In the genomic region with DNA sequence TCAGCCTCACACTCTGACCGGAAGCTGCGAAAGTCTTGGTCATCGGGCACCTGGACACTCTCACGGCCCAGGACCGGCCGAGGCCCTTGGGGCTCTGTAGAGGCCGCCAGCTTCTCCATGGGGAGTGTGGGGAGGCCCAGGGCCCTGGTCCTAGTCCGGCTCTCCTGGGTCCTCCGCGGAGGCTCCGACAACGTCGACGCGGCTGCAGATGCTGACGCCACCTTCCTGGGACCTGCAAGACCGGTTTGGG, we compare ENCODE assay signal across 8 cellular contexts. TPM values are rescaled to one million over a fixed set of nuclear protein-coding genes. Genes with fewer than 3 reads are reported as not detected.
A peak's percentile ranks its signal among the peaks of the same experiment; 100 is the strongest.
DNase-seq lines count a peak whose midpoint lies in the region; ATAC-seq and TF ChIP-seq lines count a peak whose summit lies in the region.

No MANE protein-coding gene starts in this region.

- no peaks in the 10 kb centered on the region for H3K36me3 ChIP-seq in subcutaneous abdominal adipose tissue (ENCODE audit: control insufficient read depth in 5 of 5, insufficient read depth in 5 of 5, low read length in 5 of 5)

- DNase-seq in NCI-H748 (lab: John Stamatoyannopoulos, UW; ENCODE audit: unreplicated experiment) = peak; percentile 76
- DNase-seq in NCI-H748 treated with DMSO at 0.1 percent for 48 hours (lab: John Stamatoyannopoulos, UW) = no peak
- DNase-seq in activated CD8-positive, alpha-beta T cell treated with anti-CD3 and anti-CD28 coated beads for 36 hours = no peak
- peak; percentile 68 for DNase-seq in iPS-NIHi11 (ENCODE audit: low spot score)
- DNase-seq in omental fat pad (ENCODE audit: low spot score) = no peak
- no peak for DNase-seq in NCI-H1436 (lab: John Stamatoyannopoulos, UW)

- H3K27me3 ChIP-seq in subcutaneous abdominal adipose tissue (ENCODE audit: control insufficient read depth in 5 of 5, insufficient read depth in 4 of 5, low read length in 5 of 5) = peaks cover 0 to 2% (median 0%) of the 10 kb centered on the region in 5 donors

- POLR2A ChIA-PET in activated CD8-positive, alpha-beta T cell treated with anti-CD3 and anti-CD28 coated beads for 36 hours (lab: Charles Lee) = interaction anchor here (0.6 to 1.4 kb wide), 4 partner anchors 12 to 56 kb away, joined by 3 to 6 read pairs (median 3); no protein-coding TSS in a partner anchor

- H3K9me3 ChIP-seq in subcutaneous abdominal adipose tissue (ENCODE audit: control insufficient read depth in 5 of 5, low read length in 5 of 5) = no peaks in the 10 kb centered on the region

- peak overlapping the region; percentile 64 for H3K4me3 Mint-ChIP-seq in activated CD8-positive, alpha-beta T cell treated with anti-CD3 and anti-CD28 coated beads for 36 hours

- H3K27me3 Mint-ChIP-seq in activated CD8-positive, alpha-beta T cell treated with anti-CD3 and anti-CD28 coated beads for 36 hours = no peaks in the 10 kb centered on the region

- intact Hi-C loops in activated CD8-positive, alpha-beta T cell treated with anti-CD3 and anti-CD28 coated beads for 36 hours (cut with micrococcal nuclease) = no loop called here

- H3K9me3 Mint-ChIP-seq in activated CD8-positive, alpha-beta T cell treated with anti-CD3 and anti-CD28 coated beads for 36 hours = no peaks in the 10 kb centered on the region

- no peaks in the 10 kb centered on the region for H3K36me3 Mint-ChIP-seq in activated CD8-positive, alpha-beta T cell treated with anti-CD3 and anti-CD28 coated beads for 36 hours (ENCODE audit: low read depth)

- H3K27ac ChIP-seq in subcutaneous abdominal adipose tissue (ENCODE audit: low read depth, low read length) = no peak overlapping the region

- H3K9ac ChIP-seq in subcutaneous abdominal adipose tissue (ENCODE audit: low read length in 5 of 5) = peak overlapping the region in 4 of 5 donors; percentile 2 to 54 (median 50)

- peak; percentile 4 for ATAC-seq in activated CD8-positive, alpha-beta T cell treated with anti-CD3 and anti-CD28 coated beads for 36 hours
- ATAC-seq in GM18502 (IDR thresholded peaks at IDR 0.05; ENCODE audit: poor library complexity, unreplicated experiment) (no peak), omental fat pad (ENCODE audit: low FRiP score) (no peak)

- H3K4me3 ChIP-seq in subcutaneous abdominal adipose tissue (ENCODE audit: low read depth in 1 of 5, low read length in 5 of 5) = peak overlapping the region; percentile 36 to 62 (median 47)

- peaks cover 17% of the 10 kb centered on the region for H3K4me1 Mint-ChIP-seq in activated CD8-positive, alpha-beta T cell treated with anti-CD3 and anti-CD28 coated beads for 36 hours (ENCODE audit: low read depth)

- peaks cover 0 to 33% (median 20%) of the 10 kb centered on the region in 5 donors for H3K4me1 ChIP-seq in subcutaneous abdominal adipose tissue (ENCODE audit: control insufficient read depth in 5 of 5, insufficient read depth in 5 of 5, low read length in 5 of 5)

- no peak overlapping the region for H3K27ac Mint-ChIP-seq in activated CD8-positive, alpha-beta T cell treated with anti-CD3 and anti-CD28 coated beads for 36 hours

- TF ChIP-seq CTCF in activated CD8-positive, alpha-beta T cell treated with anti-CD3 and anti-CD28 coated beads for 36 hours (IDR thresholded peaks at IDR 0.05) = no peak
- TF ChIP-seq CTCF in omental fat pad (IDR thresholded peaks at IDR 0.05) = no peak

- CTCF ChIA-PET in activated CD8-positive, alpha-beta T cell treated with anti-CD3 and anti-CD28 coated beads for 36 hours (lab: Charles Lee) = interaction anchor here (4.1 kb wide), 1 partner anchor 56 kb away, joined by 24 read pairs; no protein-coding TSS in a partner anchor

RNA-seq across cellular contexts. Expression of gene STARD10, which starts 12.9 kb away (rescaled TPM):
- total RNA-seq in activated CD8-positive, alpha-beta T cell treated with anti-CD3 and anti-CD28 coated beads for 36 hours = 1 to 10 TPM; 8.1 to 8.6 TPM
- total RNA-seq in omental fat pad = 10 to 100 TPM; 10.9 to 20.6 (median 15.4) TPM

RNA-seq across cellular contexts. Expression of gene ARAP1, which starts 28.8 kb away (rescaled TPM):
- 10 to 100 TPM; 77.7 to 91.5 TPM for total RNA-seq in activated CD8-positive, alpha-beta T cell treated with anti-CD3 and anti-CD28 coated beads for 36 hours
- total RNA-seq in omental fat pad = 100 to 1,000 TPM; 112 to 204 (median 123) TPM

RNA-seq across cellular contexts. Expression of gene ATG16L2, which starts 33.2 kb away (rescaled TPM):
- total RNA-seq in activated CD8-positive, alpha-beta T cell treated with anti-CD3 and anti-CD28 coated beads for 36 hours = 10 to 100 TPM; 70.8 to 71.4 TPM
- 10 to 100 TPM; 15.5 to 81.0 (median 26.7) TPM for total RNA-seq in omental fat pad

Comparison
In these comparisons a context has a peak if more than half of its experiments do, and no peak if none do; other contexts are left out.
1. DNase-seq: peak in NCI-H748 (single experiment) and iPS-NIHi11 (single experiment); none in NCI-H748 treated with DMSO at 0.1 percent for 48 hours (single experiment), activated CD8-positive, alpha-beta T cell treated with anti-CD3 and anti-CD28 coated beads for 36 hours (single experiment), omental fat pad (single experiment) and NCI-H1436 (single experiment).